Comparison of ENCODE assay signal across 2 cellular contexts in genomic region chr6:158768396-158768795, GRCh38.
A peak's percentile ranks its signal among the peaks of the same experiment; 100 is the strongest.
TF ChIP-seq lines count a peak whose summit lies in the region.

No MANE protein-coding gene starts in this region.

TF ChIP-seq in WTC11, 78 proteins besides CTCF, POLR2A, EP300 and RAD21 (continued from another document):
- TF ChIP-seq ZNF671 (CRISPR knock-in tag; IDR thresholded peaks at IDR 0.05) = no peak
- no peak for TF ChIP-seq PRRX2 (CRISPR knock-in tag; IDR thresholded peaks at IDR 0.05)
- no peak for TF ChIP-seq GTF2I (CRISPR knock-in tag; conservative IDR thresholded peaks at IDR 0.05)
TF ChIP-seq in WTC11: peak in this region for 0.

TF ChIP-seq in H1, 55 proteins besides CTCF, POLR2A, EP300 and RAD21 (continued from another document):
- TF ChIP-seq POLR2AphosphoS5 (IDR thresholded peaks at IDR 0.05; ENCODE audit: low read depth, low read length) = peak; percentile 27; the same call in 1 of the 2 replicates
